In the genomic region with DNA sequence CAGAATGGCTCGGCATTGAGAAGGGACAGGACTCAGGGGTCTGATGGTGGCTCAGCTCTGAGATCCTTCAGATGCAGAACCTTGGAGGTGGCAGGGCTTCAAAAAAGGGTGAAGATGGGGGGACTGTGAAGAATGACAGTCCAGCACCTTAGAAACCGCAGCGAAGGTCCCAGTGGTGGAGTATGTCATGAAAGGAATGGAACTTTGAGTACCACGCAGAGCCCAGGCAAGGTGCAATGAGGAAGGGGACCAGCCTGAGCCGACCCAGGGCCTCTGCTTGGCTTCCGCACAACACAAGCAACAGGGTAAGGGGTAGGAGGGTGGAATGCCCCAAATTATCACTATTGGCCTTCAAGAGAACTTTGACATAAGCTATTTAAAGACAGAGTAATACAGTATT, we compare ENCODE assay signal across 14 cellular contexts. TPM values are rescaled to one million over a fixed set of nuclear protein-coding genes. Genes with fewer than 3 reads are reported as not detected.
DNase-seq lines count a peak whose midpoint lies in the region; ATAC-seq and TF ChIP-seq lines count a peak whose summit lies in the region.
"Had no signal": no experiment of that assay in that cellular context is flagged by ENCODE, and none has a peak within 500 bp of the region (broad histone marks: within the 10 kb centered on the region; RNA-seq: fewer than 3 reads in every experiment).

No MANE protein-coding gene starts in this region.

- ATAC-seq in left lobe of liver = peak; percentile 2
- ATAC-seq in GM19351 (IDR thresholded peaks at IDR 0.05; ENCODE audit: unreplicated experiment) = no peak
- ATAC-seq in HG03139 (IDR thresholded peaks at IDR 0.05; ENCODE audit: unreplicated experiment) = no peak

- TF ChIP-seq POLR2A in esophagus muscularis mucosa (IDR thresholded peaks at IDR 0.05; ENCODE audit: low read depth) = no peak

- TF ChIP-seq EP300 in esophagus muscularis mucosa (IDR thresholded peaks at IDR 0.05) = no peak

- H3K4me1 ChIP-seq in esophagus muscularis mucosa (peaks cover 0 to 6% (median 0%) of the 10 kb centered on the region in 4 donors), subcutaneous abdominal adipose tissue (ENCODE audit: control insufficient read depth in 5 of 5, insufficient read depth in 5 of 5, low read length in 5 of 5) (peaks cover 0 to 67% (median 48%) of the 10 kb centered on the region in 5 donors)
- H3K4me1 ChIP-seq: HAP-1 had no signal

- H3K9ac ChIP-seq in subcutaneous abdominal adipose tissue (ENCODE audit: low read length in 5 of 5) = no peak overlapping the region

- no peaks in the 10 kb centered on the region for H3K27me3 ChIP-seq in esophagus muscularis mucosa
- no peaks in the 10 kb centered on the region for H3K27me3 ChIP-seq in subcutaneous abdominal adipose tissue (ENCODE audit: control insufficient read depth in 5 of 5, insufficient read depth in 4 of 5, low read length in 5 of 5)

- DNase-seq in esophagus muscularis mucosa (ENCODE audit: extremely low spot score) (peak; percentile 89), left lobe of liver (ENCODE audit: low spot score) (no peak), substantia nigra (lab: John Stamatoyannopoulos, UW) (no peak)
- DNase-seq: C1 segment of cervical spinal cord; Calu3; CD4-positive, alpha-beta memory T cell; COR-L47; DND-41; GOT3; HFFc6 had no signal

- no peak for TF ChIP-seq CTCF in esophagus muscularis mucosa (IDR thresholded peaks at IDR 0.05)

- H3K4me3 ChIP-seq in esophagus muscularis mucosa (no peak overlapping the region), subcutaneous abdominal adipose tissue (ENCODE audit: low read depth in 1 of 5, low read length in 5 of 5) (peak overlapping the region in 1 of 5 donors; percentile 9)
- H3K4me3 ChIP-seq: HAP-1 had no signal

- 91% methylated on average over 6 of the region's 6 CpGs for WGBS in esophagus muscularis mucosa

- intact Hi-C loops in esophagus muscularis mucosa (cut with DNase I) = no loop called here

- H3K27ac ChIP-seq in esophagus muscularis mucosa (replicated peaks in 1 of 4) = no peak overlapping the region
- peak overlapping the region; percentile 38 for H3K27ac ChIP-seq in subcutaneous abdominal adipose tissue (ENCODE audit: low read depth, low read length)
- H3K27ac ChIP-seq in substantia nigra (ENCODE audit: low read depth, low read length, poor library complexity, severe bottlenecking) = no peak overlapping the region

- H3K36me3 ChIP-seq in esophagus muscularis mucosa (no peaks in the 10 kb centered on the region), subcutaneous abdominal adipose tissue (ENCODE audit: control insufficient read depth in 5 of 5, insufficient read depth in 5 of 5, low read length in 5 of 5) (peaks cover 0 to 14% (median 0%) of the 10 kb centered on the region in 5 donors)
- H3K36me3 ChIP-seq: HAP-1 had no signal

- H3K9me3 ChIP-seq in esophagus muscularis mucosa (no peaks in the 10 kb centered on the region), subcutaneous abdominal adipose tissue (ENCODE audit: control insufficient read depth in 5 of 5, low read length in 5 of 5) (no peaks in the 10 kb centered on the region)
- H3K9me3 ChIP-seq: HAP-1 had no signal

RNA-seq across cellular contexts. Expression of a gene that starts 8.2 kb away (rescaled TPM):
- total RNA-seq in esophagus muscularis mucosa = 1 to 10 TPM; 4.5 to 7.2 (median 6.5) TPM
- total RNA-seq in left lobe of liver = 276 TPM

Comparison
In these comparisons a context has a peak if more than half of its experiments do, and no peak if none do; other contexts are left out.
1. RNA of a gene that starts 8.2 kb away (total RNA-seq): 276 TPM in left lobe of liver (single experiment); 4.5 to 7.2 TPM in esophagus muscularis mucosa; every median in the first group is over 10 times any median in the second.